1 cellular context compared by ENCODE assay signal in genomic region chr3:194633349-194634004, GRCh38.
TF ChIP-seq lines count a peak whose summit lies in the region.

TMEM44 (minus strand) TSS chr3:194633419; CDS start chr3:194633215, 204 bp downstream.

TF ChIP-seq in HepG2, 621 proteins besides CTCF, POLR2A, EP300 and RAD21 (continued from another document and continues in another):
- TF ChIP-seq ZNF280B (CRISPR knock-in tag; IDR thresholded peaks at IDR 0.05; ENCODE audit: borderline replicate concordance): 0 out of 2 replicates have a peak, but pooled peaks have one; percentile 78
- no peak for TF ChIP-seq HOXA5 (CRISPR knock-in tag; IDR thresholded peaks at IDR 0.05)
- TF ChIP-seq ZNF407 (CRISPR knock-in tag; IDR thresholded peaks at IDR 0.05; ENCODE audit: not compliant biosample characterization): no peak
- peak; percentile 78 for TF ChIP-seq HDAC2 (CRISPR knock-in tag; IDR thresholded peaks at IDR 0.05)
- no peak for TF ChIP-seq FOSL1 (CRISPR knock-in tag; IDR thresholded peaks at IDR 0.05; ENCODE audit: borderline replicate concordance)
- TF ChIP-seq ZNF20 (CRISPR knock-in tag; IDR thresholded peaks at IDR 0.05): no peak
- TF ChIP-seq KDM4B (CRISPR knock-in tag; IDR thresholded peaks at IDR 0.05): no peak
- no peak for TF ChIP-seq ZNF7 (CRISPR knock-in tag; IDR thresholded peaks at IDR 0.05)
- TF ChIP-seq HOMEZ (CRISPR knock-in tag; IDR thresholded peaks at IDR 0.05; ENCODE audit: low read depth): peak; percentile 55; the same call in 1 of the 2 replicates
- peak; percentile 65; the same call in 1 of the 3 replicates for TF ChIP-seq MXI1 (IDR thresholded peaks at IDR 0.05; ENCODE audit: borderline replicate concordance, low read depth, low read length)
- no peak for TF ChIP-seq PITX1 (CRISPR knock-in tag; IDR thresholded peaks at IDR 0.05)
- no peak for TF ChIP-seq GLMP (CRISPR knock-in tag; IDR thresholded peaks at IDR 0.05; ENCODE audit: borderline replicate concordance)
- no peak for TF ChIP-seq SNAPC5 (CRISPR knock-in tag; IDR thresholded peaks at IDR 0.05; ENCODE audit: borderline replicate concordance)
- no peak for TF ChIP-seq ZNF780A (CRISPR knock-in tag; IDR thresholded peaks at IDR 0.05)
- peak; percentile 72; the same call in 1 of the 2 replicates for TF ChIP-seq ZNF605 (CRISPR knock-in tag; IDR thresholded peaks at IDR 0.05)
- no peak for TF ChIP-seq AFF4 (CRISPR knock-in tag; IDR thresholded peaks at IDR 0.05)
- no peak; the same call in 1 of the 2 replicates for TF ChIP-seq IRF9 (CRISPR knock-in tag; IDR thresholded peaks at IDR 0.05; ENCODE audit: borderline replicate concordance)
- TF ChIP-seq ZNF740 (CRISPR knock-in tag; IDR thresholded peaks at IDR 0.05): no peak
- no peak for TF ChIP-seq KDM3A (CRISPR knock-in tag; IDR thresholded peaks at IDR 0.05; ENCODE audit: low read depth)
- no peak for TF ChIP-seq ZBTB1 (CRISPR knock-in tag; IDR thresholded peaks at IDR 0.05; ENCODE audit: borderline replicate concordance)
- no peak for TF ChIP-seq SMC3 (IDR thresholded peaks at IDR 0.05; ENCODE audit: low read length)
- no peak for TF ChIP-seq ZNF674 (CRISPR knock-in tag; IDR thresholded peaks at IDR 0.05; ENCODE audit: low read depth)
- TF ChIP-seq ZFAT (CRISPR knock-in tag; conservative IDR thresholded peaks at IDR 0.05): no peak
- TF ChIP-seq ZNF550 (CRISPR knock-in tag; IDR thresholded peaks at IDR 0.05; ENCODE audit: borderline replicate concordance): no peak
- no peak for TF ChIP-seq ZNF562 (CRISPR knock-in tag; IDR thresholded peaks at IDR 0.05; ENCODE audit: borderline replicate concordance)
- TF ChIP-seq FOXJ3 (CRISPR knock-in tag; IDR thresholded peaks at IDR 0.05; ENCODE audit: borderline replicate concordance): no peak
- TF ChIP-seq NFE2L1 (CRISPR knock-in tag; IDR thresholded peaks at IDR 0.05; ENCODE audit: borderline replicate concordance): no peak
- TF ChIP-seq RFX1 (IDR thresholded peaks at IDR 0.05): no peak
- no peak for TF ChIP-seq ZNF747 (CRISPR knock-in tag; IDR thresholded peaks at IDR 0.05; ENCODE audit: borderline replicate concordance)
- TF ChIP-seq SATB2 (CRISPR knock-in tag; IDR thresholded peaks at IDR 0.05): no peak
- no peak for TF ChIP-seq HNF4G (IDR thresholded peaks at IDR 0.05; ENCODE audit: borderline replicate concordance, low read depth, low read length)
- TF ChIP-seq HNF4G (CRISPR knock-in tag; IDR thresholded peaks at IDR 0.05; ENCODE audit: borderline replicate concordance, low read depth): peak; percentile 65; the same call in 1 of the 2 replicates
- no peak for TF ChIP-seq ZNF17 (CRISPR knock-in tag; IDR thresholded peaks at IDR 0.05)
- TF ChIP-seq ZBTB49 (CRISPR knock-in tag; IDR thresholded peaks at IDR 0.05; ENCODE audit: borderline replicate concordance): no peak
- TF ChIP-seq SMAD9 (CRISPR knock-in tag; IDR thresholded peaks at IDR 0.05): no peak
- peak; percentile 77 for TF ChIP-seq KDM2A (CRISPR knock-in tag; IDR thresholded peaks at IDR 0.05; ENCODE audit: borderline replicate concordance, low read depth)
- TF ChIP-seq RFXANK (CRISPR knock-in tag; IDR thresholded peaks at IDR 0.05): no peak
- no peak for TF ChIP-seq SETDB1 (CRISPR knock-in tag; IDR thresholded peaks at IDR 0.05; ENCODE audit: borderline replicate concordance)
- TF ChIP-seq IKZF5 (CRISPR knock-in tag; IDR thresholded peaks at IDR 0.05): peak; percentile 71
